ENCODE assay signal across 11 cellular contexts in genomic region chr20:43243672-43244269, GRCh38. TPM values are rescaled to one million over a fixed set of nuclear protein-coding genes. Genes with fewer than 3 reads are reported as not detected.
DNase-seq lines count a peak whose midpoint lies in the region; ATAC-seq and FAIRE-seq lines count a peak whose summit lies in the region.
"Had no signal": no experiment of that assay in that cellular context is flagged by ENCODE, and none has a peak within 500 bp of the region (broad histone marks: within the 10 kb centered on the region; RNA-seq: fewer than 3 reads in every experiment).

No MANE protein-coding gene starts in this region.

- peak; percentile 3 for DNase-seq in stimulated activated CD4-positive, alpha-beta T cell treated with anti-CD3 and anti-CD28 coated beads, Interleukin-15, amount 100 ng/mL, for 24 hours
- DNase-seq in stimulated activated CD4-positive, alpha-beta T cell treated with anti-CD3 and anti-CD28 coated beads, Interleukin-1b, Interleukin-23, amount 100 ng/mL, for 48 hours: no peak
- DNase-seq in NT2/D1 (ENCODE audit: low read depth, low spot score) (peak; percentile 23), iPS-NIHi11 (ENCODE audit: low spot score) (peak; percentile 59), urothelium cell line (ENCODE audit: low spot score) (peak; percentile 46), GM19240 (ENCODE audit: insufficient read length, low spot score) (no peak), right cardiac atrium (no peak)
- DNase-seq: esophagus squamous epithelium, NCI-H69 had no signal

- H3K9me3 ChIP-seq in NT2/D1 (ENCODE audit: insufficient read depth, low read length) (peaks cover 9% of the 10 kb centered on the region; the same call in 1 of the 2 replicates), right cardiac atrium (ENCODE audit: control insufficient read depth, low read length) (no peaks in the 10 kb centered on the region)
- H3K9me3 ChIP-seq: esophagus squamous epithelium had no signal

- H3K4me1 ChIP-seq in NT2/D1 (ENCODE audit: insufficient read depth, insufficient read length) (no peaks in the 10 kb centered on the region), right cardiac atrium (ENCODE audit: control insufficient read depth, insufficient read depth, low read length) (no peaks in the 10 kb centered on the region)
- H3K4me1 ChIP-seq: esophagus squamous epithelium had no signal

- H3K4me3 ChIP-seq in NT2/D1 (ENCODE audit: insufficient read length, low read depth) (no peak overlapping the region), right cardiac atrium (ENCODE audit: low read length) (no peak overlapping the region)
- H3K4me3 ChIP-seq: esophagus squamous epithelium had no signal

- no peak overlapping the region for H3K27ac ChIP-seq in right cardiac atrium (ENCODE audit: low read length)
- H3K27ac ChIP-seq: esophagus squamous epithelium, HL-60 had no signal

- no peaks in the 10 kb centered on the region for H3K36me3 ChIP-seq in NT2/D1 (ENCODE audit: insufficient read depth, insufficient read length, low read length)
- H3K36me3 ChIP-seq: esophagus squamous epithelium had no signal

- FAIRE-seq in urothelium cell line (lab: Jason Lieb, UNC): no peak

- intact Hi-C loops in right cardiac atrium (cut with DNase I): no loop called here

- no peak for ATAC-seq in HG02623 (IDR thresholded peaks at IDR 0.05; ENCODE audit: unreplicated experiment)
- ATAC-seq in right cardiac atrium: no peak

- H3K9ac ChIP-seq in NT2/D1 (ENCODE audit: insufficient read length, low read depth): no peak overlapping the region

- no peaks in the 10 kb centered on the region for H3K27me3 ChIP-seq in NT2/D1 (ENCODE audit: insufficient read depth, insufficient read length)
- no peaks in the 10 kb centered on the region for H3K27me3 ChIP-seq in right cardiac atrium (ENCODE audit: control insufficient read depth, insufficient read depth)

- 50% methylated on average over 7 of the region's 7 CpGs for WGBS in right cardiac atrium

RNA-seq across cellular contexts. Expression of gene PTPRT, which starts 54.1 kb away (rescaled TPM):
- under 1 TPM; 0.06 to 0.40 (median 0.20) TPM for total RNA-seq in right cardiac atrium
- 0.07 TPM for polyA plus RNA-seq in right cardiac atrium

Comparison
In these comparisons a context has a peak if more than half of its experiments do, and no peak if none do; other contexts are left out.
1. DNase-seq: peak in stimulated activated CD4-positive, alpha-beta T cell treated with anti-CD3 and anti-CD28 coated beads, Interleukin-15, amount 100 ng/mL, for 24 hours (single experiment), NT2/D1 (single experiment), iPS-NIHi11 (single experiment) and urothelium cell line (single experiment); none in stimulated activated CD4-positive, alpha-beta T cell treated with anti-CD3 and anti-CD28 coated beads, Interleukin-1b, Interleukin-23, amount 100 ng/mL, for 48 hours (single experiment), GM19240 (single experiment) and right cardiac atrium (0 of 3).